In the genomic region with DNA sequence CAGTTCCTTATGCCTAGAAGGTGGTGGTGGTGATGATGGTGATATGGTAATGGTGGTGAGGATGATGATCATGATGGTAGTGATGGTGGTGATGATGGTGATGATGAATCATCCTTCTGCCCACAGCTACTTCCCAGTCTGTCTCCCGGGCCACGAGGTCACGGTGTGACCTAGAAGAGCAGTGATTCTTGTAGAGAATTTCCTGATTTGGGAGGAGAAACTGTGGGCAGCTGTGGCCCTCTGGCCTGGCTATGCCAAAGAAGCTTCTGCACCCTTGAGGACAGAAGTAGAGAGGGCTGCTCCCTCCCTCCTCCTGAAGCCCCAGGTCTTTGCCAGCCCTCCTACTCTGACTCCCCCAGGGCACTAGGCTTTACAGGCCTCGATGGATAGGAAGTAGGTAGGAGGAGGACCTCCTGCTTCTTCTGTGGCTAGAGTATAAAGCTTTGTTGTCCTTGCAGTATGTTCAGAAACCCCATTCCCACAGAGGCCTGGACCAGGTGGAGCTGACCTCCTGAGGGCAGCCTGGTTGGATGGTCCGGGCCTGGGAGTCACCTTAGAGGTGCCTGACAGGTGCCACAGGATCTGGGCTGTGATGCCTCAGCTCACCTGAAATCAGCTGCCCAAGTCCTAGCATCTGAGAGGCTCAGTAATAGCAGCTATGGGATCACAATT, we compare ENCODE assay signal across 1 cellular context.
TF ChIP-seq lines count a peak whose summit lies in the region.

No MANE protein-coding gene starts in this region.

TF ChIP-seq in IMR-90, 13 proteins besides CTCF, POLR2A, EP300 and RAD21:
- TF ChIP-seq FOS (IDR thresholded peaks at IDR 0.05; ENCODE audit: low read depth, low read length), result 0 out of 2 replicates have a peak, but pooled peaks have one; percentile 4
- TF ChIP-seq RCOR1 (IDR thresholded peaks at IDR 0.05; ENCODE audit: insufficient replicate concordance, low read length), result no peak
